Comparison of ENCODE assay signal across 9 cellular contexts in genomic region chr5:150624334-150625163, GRCh38. TPM values are rescaled to one million over a fixed set of nuclear protein-coding genes. Genes with fewer than 3 reads are reported as not detected.
DNase-seq lines count a peak whose midpoint lies in the region; ATAC-seq, FAIRE-seq and TF ChIP-seq lines count a peak whose summit lies in the region.
"Had no signal": no experiment of that assay in that cellular context is flagged by ENCODE, and none has a peak within 500 bp of the region (broad histone marks: within the 10 kb centered on the region; RNA-seq: fewer than 3 reads in every experiment).

No MANE protein-coding gene starts in this region.

- peaks cover 18% of the 10 kb centered on the region for H3K4me1 Mint-ChIP-seq in stimulated activated effector memory CD8-positive, alpha-beta T cell treated with anti-CD3 and anti-CD28 coated beads, Interleukin-12 subunit alpha, Interleukin-12 subunit beta, amount 100 ng/mL, for 72 hours

- peak; percentile 59 for ATAC-seq in left lobe of liver
- peak; percentile 51 for ATAC-seq in stimulated activated effector memory CD8-positive, alpha-beta T cell treated with anti-CD3 and anti-CD28 coated beads, Interleukin-12 subunit alpha, Interleukin-12 subunit beta, amount 100 ng/mL, for 72 hours

- H3K27me3 ChIP-seq in H7 (ENCODE audit: control insufficient read depth, insufficient read depth, low read length), result peaks cover 18% of the 10 kb centered on the region

- no peaks in the 10 kb centered on the region for H3K36me3 Mint-ChIP-seq in stimulated activated effector memory CD8-positive, alpha-beta T cell treated with anti-CD3 and anti-CD28 coated beads, Interleukin-12 subunit alpha, Interleukin-12 subunit beta, amount 100 ng/mL, for 72 hours

- DNase-seq in D721Med (ENCODE audit: insufficient read length, low spot score) (peak; percentile 72), H7 (peak; percentile 96), SW480 (ENCODE audit: low spot score) (peak; percentile 39), caudate nucleus (lab: John Stamatoyannopoulos, UW) (peak in 41 of 61 donors; percentile 20 to 85 (median 53)), left lobe of liver (ENCODE audit: low spot score) (no peak), cerebellar cortex (ENCODE audit: low spot score) (no peak), COLO829 (ENCODE audit: low spot score) (no peak)
- no peak for DNase-seq in stimulated activated effector memory CD8-positive, alpha-beta T cell treated with anti-CD3 and anti-CD28 coated beads, Interleukin-12 subunit alpha, Interleukin-12 subunit beta, amount 100 ng/mL, for 72 hours (ENCODE audit: low spot score in 2 of 2)

- no peak overlapping the region for H3K27ac Mint-ChIP-seq in stimulated activated effector memory CD8-positive, alpha-beta T cell treated with anti-CD3 and anti-CD28 coated beads, Interleukin-12 subunit alpha, Interleukin-12 subunit beta, amount 100 ng/mL, for 72 hours

- peak overlapping the region; percentile 58 for H3K4me3 ChIP-seq in H7 (ENCODE audit: insufficient read depth, low read depth, low read length)

- H3K27ac ChIP-seq in caudate nucleus (ENCODE audit: low read depth, low read length), result peak overlapping the region; percentile 85

- no peak for FAIRE-seq in D721Med (lab: Jason Lieb, UNC)

- peak overlapping the region; percentile 68 for H3K4me3 Mint-ChIP-seq in stimulated activated effector memory CD8-positive, alpha-beta T cell treated with anti-CD3 and anti-CD28 coated beads, Interleukin-12 subunit alpha, Interleukin-12 subunit beta, amount 100 ng/mL, for 72 hours

- no peaks in the 10 kb centered on the region for H3K9me3 Mint-ChIP-seq in stimulated activated effector memory CD8-positive, alpha-beta T cell treated with anti-CD3 and anti-CD28 coated beads, Interleukin-12 subunit alpha, Interleukin-12 subunit beta, amount 100 ng/mL, for 72 hours

- H3K36me3 ChIP-seq in H7 (replicated peaks; ENCODE audit: control insufficient read depth, insufficient read depth, low read length), result no peaks in the 10 kb centered on the region

- TF ChIP-seq CTCF in D721Med (IDR thresholded peaks at IDR 0.05; ENCODE audit: insufficient read depth, missing control alignments), result no peak

RNA-seq across cellular contexts. Expression of gene SYNPO, which starts 15.9 kb away (rescaled TPM):
- 0.63 and 1.3 TPM in 2 replicates for total RNA-seq in H7 (2014; rRNA removed; shearing (Covaris generic))
- total RNA-seq in left lobe of liver, result 51.7 TPM

RNA-seq across cellular contexts. Expression of gene MYOZ3, which starts 36.5 kb away (rescaled TPM):
- 8.1 and 12.9 TPM in 2 replicates for total RNA-seq in H7 (2014; rRNA removed; shearing (Covaris generic))
- 0.18 TPM for total RNA-seq in left lobe of liver
- total RNA-seq: NCI-H460 had no signal

Comparison
In these comparisons a context has a peak if more than half of its experiments do, and no peak if none do; other contexts are left out.
1. DNase-seq: peak in D721Med (single experiment), H7 (single experiment), SW480 (single experiment) and caudate nucleus (41 of 61); none in left lobe of liver (single experiment), stimulated activated effector memory CD8-positive, alpha-beta T cell treated with anti-CD3 and anti-CD28 coated beads, Interleukin-12 subunit alpha, Interleukin-12 subunit beta, amount 100 ng/mL, for 72 hours (0 of 2), cerebellar cortex (single experiment) and COLO829 (single experiment).
2. RNA of gene SYNPO, which starts 15.9 kb away (total RNA-seq): 51.7 TPM in left lobe of liver (single experiment); 0.63 to 1.3 TPM in H7; every median in the first group is over 10 times any median in the second.